ENCODE assay signal across 12 cellular contexts in the genomic region with DNA sequence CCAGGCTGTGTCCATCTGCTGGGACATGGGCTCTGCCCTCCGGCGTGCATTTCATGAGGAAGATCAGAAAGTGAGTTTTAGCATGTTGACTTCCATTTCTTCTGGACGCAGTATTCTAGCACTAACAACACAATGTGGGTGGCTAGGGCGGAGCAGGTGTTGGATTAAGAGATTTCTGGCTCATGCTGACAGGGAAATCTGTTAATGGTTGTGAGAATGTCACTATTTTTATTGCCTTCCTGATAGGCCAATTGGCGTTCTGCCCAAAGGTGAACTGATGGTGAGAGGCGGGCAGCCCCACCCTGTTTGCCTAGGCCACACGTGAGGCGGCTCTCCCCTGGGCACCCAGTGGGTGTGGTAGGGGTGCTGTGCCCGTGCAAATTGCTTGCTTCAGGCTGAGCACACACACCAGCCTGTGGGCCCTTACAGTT. TPM values are rescaled to one million over a fixed set of nuclear protein-coding genes. Genes with fewer than 3 reads are reported as not detected.
DNase-seq lines count a peak whose midpoint lies in the region; ATAC-seq, FAIRE-seq and TF ChIP-seq lines count a peak whose summit lies in the region.
"Had no signal": no experiment of that assay in that cellular context is flagged by ENCODE, and none has a peak within 500 bp of the region (broad histone marks: within the 10 kb centered on the region; RNA-seq: fewer than 3 reads in every experiment).

No MANE protein-coding gene starts in this region.

- no peak overlapping the region for H3K4me2 ChIP-seq in HepG2 (ENCODE audit: low read depth, low read length)
- H3K4me2 ChIP-seq in hepatocyte = peak overlapping the region; percentile 36

- H4K20me1 ChIP-seq in HepG2 (ENCODE audit: insufficient read depth, low read length) = peaks cover 23% of the 10 kb centered on the region; the same call in 1 of the 2 replicates
- H4K20me1 ChIP-seq in hepatocyte (ENCODE audit: insufficient read depth, poor library complexity, severe bottlenecking) = peaks cover 15% of the 10 kb centered on the region

- intact Hi-C loops in right lobe of liver (cut with DNase I) (no loop called here), HepG2 (cut with micrococcal nuclease; ENCODE audit: unreplicated experiment) (no loop called here)

- FAIRE-seq in HepG2 (lab: Jason Lieb, UNC) = no peak
- FAIRE-seq: bronchial epithelial cell had no signal

- DNase-seq in right lobe of liver (peak in 2 of 3 donors; percentile 77 to 80), HepG2 (ENCODE audit: low spot score) (no peak), NCI-H69 (lab: John Stamatoyannopoulos, UW) (peak; percentile 99), hepatocyte (ENCODE audit: low spot score) (peak; percentile 79), ureter (ENCODE audit: low spot score) (peak; percentile 67), middle frontal gyrus (ENCODE audit: extremely low spot score, low spot score) (no peak)
- DNase-seq: activated CD4-positive, CD25-positive, alpha-beta regulatory T cell treated with anti-CD3 and anti-CD28 coated beads, Interleukin-2, amount 50 U/mL, for 72 hours; heart left ventricle; ovary had no signal

- 46% methylated on average over 5 of the region's 9 CpGs for WGBS in right lobe of liver (ENCODE audit: insufficient coverage, low coverage, low lambda C conversion rate, missing lambda C conversion rate)
- 98% methylated on average over 9 of the region's 9 CpGs for WGBS in HepG2 (ENCODE audit: low lambda C conversion rate)
- 52% methylated on average over 9 of the region's 9 CpGs for WGBS in hepatocyte (ENCODE audit: low lambda C conversion rate, missing lambda C conversion rate)

- POLR2A ChIA-PET in HepG2 (lab: Yijun Ruan, JAX) = no interaction called here

- TF ChIP-seq POLR2A in right lobe of liver (IDR thresholded peaks at IDR 0.05) = no peak
- no peak for TF ChIP-seq POLR2A in HepG2 (IDR thresholded peaks at IDR 0.05; ENCODE audit: insufficient read depth in 1 of 2, low read depth in 2 of 2, low read length in 2 of 2)

- no peaks in the 10 kb centered on the region for H3K27me3 ChIP-seq in right lobe of liver
- H3K27me3 ChIP-seq in HepG2 (ENCODE audit: control insufficient read depth in 1 of 2, insufficient read depth in 2 of 2, low read length in 2 of 2) = no peaks in the 10 kb centered on the region
- H3K27me3 ChIP-seq in hepatocyte = no peaks in the 10 kb centered on the region
- H3K27me3 ChIP-seq: heart left ventricle, ovary had no signal

- TF ChIP-seq EP300 in HepG2 (IDR thresholded peaks at IDR 0.05; ENCODE audit: low read depth in 2 of 2, low read length in 2 of 2) = no peak
- no peak for TF ChIP-seq EP300 in HepG2 (CRISPR knock-in tag; IDR thresholded peaks at IDR 0.05; ENCODE audit: borderline replicate concordance)

- ATAC-seq in right lobe of liver = peak; percentile 13 to 57 (median 34)
- no peak for ATAC-seq in HepG2
- no peak for ATAC-seq in GM21576 (IDR thresholded peaks at IDR 0.05; ENCODE audit: unreplicated experiment)
- no peak for ATAC-seq in HG02870 (IDR thresholded peaks at IDR 0.05; ENCODE audit: unreplicated experiment)
- ATAC-seq: heart left ventricle had no signal

- H3K9me3 ChIP-seq in right lobe of liver = no peaks in the 10 kb centered on the region
- no peaks in the 10 kb centered on the region for H3K9me3 ChIP-seq in HepG2 (ENCODE audit: low read length)
- H3K9me3 ChIP-seq in hepatocyte (ENCODE audit: low read depth) = no peaks in the 10 kb centered on the region
- H3K9me3 ChIP-seq: heart left ventricle, ovary had no signal

- no peak for TF ChIP-seq RAD21 in HepG2 (CRISPR knock-in tag; IDR thresholded peaks at IDR 0.05)

- H3K4me3 ChIP-seq in right lobe of liver = no peak overlapping the region
- H3K4me3 ChIP-seq in HepG2 (replicated peaks in 1 of 3; ENCODE audit: insufficient read depth in 1 of 3, low read depth in 2 of 3, low read length in 3 of 3) = no peak overlapping the region
- H3K4me3 ChIP-seq in hepatocyte = no peak overlapping the region
- H3K4me3 ChIP-seq: heart left ventricle, ovary had no signal

- H3K79me2 ChIP-seq in HepG2 (ENCODE audit: insufficient read depth, low read length) (no peaks in the 10 kb centered on the region), hepatocyte (peaks cover 82% of the 10 kb centered on the region)

- peaks cover 0 to 10% (median 2%) of the 10 kb centered on the region in 4 donors for H3K4me1 ChIP-seq in right lobe of liver
- no peaks in the 10 kb centered on the region for H3K4me1 ChIP-seq in HepG2 (ENCODE audit: insufficient read depth, low read length)
- peaks cover 50% of the 10 kb centered on the region for H3K4me1 ChIP-seq in hepatocyte (ENCODE audit: insufficient read depth)

- H2AFZ ChIP-seq in HepG2 (ENCODE audit: low read length) = no peak overlapping the region
- no peak overlapping the region for H2AFZ ChIP-seq in hepatocyte

- no peak for TF ChIP-seq CTCF in right lobe of liver (IDR thresholded peaks at IDR 0.05)
- no peak for TF ChIP-seq CTCF in HepG2 (CRISPR knock-in tag; IDR thresholded peaks at IDR 0.05)
- TF ChIP-seq CTCF in hepatocyte (IDR thresholded peaks at IDR 0.05; ENCODE audit: poor library complexity) = no peak

- peaks cover 0 to 11% (median 2%) of the 10 kb centered on the region in 4 donors for H3K36me3 ChIP-seq in right lobe of liver
- peaks cover 22 to 48% of the 10 kb centered on the region in 2 experiments; a peak in 4 of 5 replicates for H3K36me3 ChIP-seq in HepG2 (replicated peaks in 1 of 2; ENCODE audit: control insufficient read depth in 1 of 2, insufficient read depth in 2 of 2, low read length in 2 of 2)
- no peaks in the 10 kb centered on the region for H3K36me3 ChIP-seq in hepatocyte (replicated peaks; ENCODE audit: insufficient read depth, low read depth)
- H3K36me3 ChIP-seq: ovary had no signal

- CTCF ChIA-PET in HepG2 (lab: Yijun Ruan, JAX; ENCODE audit: low intra/inter-chr PET ratio, low total read pairs) = no interaction called here

- H3K9ac ChIP-seq in HepG2 (ENCODE audit: insufficient read depth, low read depth, low read length) = no peak overlapping the region

- in situ Hi-C loops in HepG2 (cut with HindIII; ENCODE audit: extremely low pct_ligation_motif_present, low pct_unique_long_range_greater_than_20kb) = no loop called here

- H3K9me2 ChIP-seq in hepatocyte (replicated peaks; ENCODE audit: insufficient read depth) = no peaks in the 10 kb centered on the region

- H3K27ac ChIP-seq in right lobe of liver = no peak overlapping the region
- H3K27ac ChIP-seq in HepG2 (ENCODE audit: extremely low read length, insufficient read depth, low read length) = no peak overlapping the region
- peak overlapping the region; percentile 79 for H3K27ac ChIP-seq in hepatocyte
- H3K27ac ChIP-seq: ovary had no signal

- no TSS peak for BruUV-seq in HepG2 (replicated peaks; lab: Mats Ljungman, UMichigan)

RNA-seq across cellular contexts. Expression of gene PGS1, which starts 30.8 kb away (rescaled TPM):
- total RNA-seq in right lobe of liver = 10 to 100 TPM in 5 of 6 experiments, 1 to 10 TPM in 1; 8.8 to 17.5 (median 13.4) TPM
- 18.8 and 25.9 TPM in 2 replicates for total RNA-seq in HepG2 (2016; rRNA removed; fragmentation: Illumina TruSeq; extraction: Trizol)
- 10.8 and 10.9 TPM in 2 replicates for total RNA-seq in HepG2 (2016; cell fraction: cytosol; rRNA removed; fragmentation: Illumina TruSeq; extraction: Trizol; ENCODE audit: low read depth)
- total RNA-seq in HepG2 (2016; cell fraction: insoluble cytoplasmic fraction; rRNA removed; fragmentation: Illumina TruSeq; extraction: Trizol) = 14.8 and 27.5 TPM in 2 replicates
- 11.3 and 11.9 TPM in 2 replicates for total RNA-seq in HepG2 (2016; cell fraction: membrane; rRNA removed; fragmentation: Illumina TruSeq; extraction: Trizol)
- total RNA-seq in HepG2 (2016; cell fraction: nucleus; rRNA removed; fragmentation: Illumina TruSeq; extraction: Trizol) = 27.4 and 30.7 TPM in 2 replicates
- polyA plus RNA-seq in HepG2 (2011; rRNA removed) = 31.5 and 42.3 TPM in 2 replicates
- polyA plus RNA-seq in HepG2 (2011; cell fraction: cytosol; rRNA removed) = 30.6 and 33.0 TPM in 2 replicates
- polyA plus RNA-seq in HepG2 (2011; cell fraction: nucleus; rRNA removed) = 151 and 153 TPM in 2 replicates
- 18.3 and 27.7 TPM in 2 replicates for polyA plus RNA-seq in HepG2 (2012)
- 2.9 and 3.9 TPM in 2 replicates for polyA plus RNA-seq in HepG2 (2016; cell fraction: cytosol; fragmentation: Illumina TruSeq; extraction: Trizol; ENCODE audit: low read depth)
- 12.8 and 16.5 TPM in 2 replicates for polyA plus RNA-seq in HepG2 (2016; cell fraction: insoluble cytoplasmic fraction; fragmentation: Illumina TruSeq; extraction: Trizol; ENCODE audit: low read depth)
- polyA plus RNA-seq in HepG2 (2016; cell fraction: membrane; fragmentation: Illumina TruSeq; extraction: Trizol; ENCODE audit: low read depth) = 6.1 and 6.7 TPM in 2 replicates
- polyA plus RNA-seq in HepG2 (2016; cell fraction: nucleus; fragmentation: Illumina TruSeq; extraction: Trizol; ENCODE audit: insufficient read depth, low read depth) = 50.4 and 56.8 TPM in 2 replicates
- polyA minus RNA-seq in HepG2 (2011; rRNA and poly(A)+ RNA removed; ENCODE audit: low replicate concordance) = 49.2 and 54.3 TPM in 2 replicates
- polyA minus RNA-seq in HepG2 (2011; cell fraction: cytosol; rRNA and poly(A)+ RNA removed) = 13.6 and 15.2 TPM in 2 replicates
- polyA minus RNA-seq in HepG2 (2011; cell fraction: nucleus; rRNA and poly(A)+ RNA removed) = 58.3 and 63.7 TPM in 2 replicates
- 30.4 and 36.0 TPM in 2 replicates for total RNA-seq in hepatocyte
- 42.5 and 52.2 TPM in 2 replicates for polyA plus RNA-seq in hepatocyte
- 73.2 TPM for total RNA-seq in ureter

RNA-seq across cellular contexts. Expression of gene SOCS3, which starts 49.3 kb away (rescaled TPM):
- total RNA-seq in right lobe of liver (10 to 100 TPM in 4 of 6 experiments, 1 to 10 TPM in 2; 1.2 to 87.3 (median 24.1) TPM), HepG2 (2016; rRNA removed; fragmentation: Illumina TruSeq; extraction: Trizol) (0.66 and 0.77 TPM in 2 replicates), hepatocyte (130 and 172 TPM in 2 replicates), ureter (66.1 TPM)
- total RNA-seq in HepG2 (2016; cell fraction: cytosol; rRNA removed; fragmentation: Illumina TruSeq; extraction: Trizol; ENCODE audit: low read depth) = 0.30 and 0.35 TPM in 2 replicates
- total RNA-seq in HepG2 (2016; cell fraction: insoluble cytoplasmic fraction; rRNA removed; fragmentation: Illumina TruSeq; extraction: Trizol) = 0.59 and 0.95 TPM in 2 replicates
- total RNA-seq in HepG2 (2016; cell fraction: membrane; rRNA removed; fragmentation: Illumina TruSeq; extraction: Trizol) = 0.83 and 0.93 TPM in 2 replicates
- 0.66 and 1.2 TPM in 2 replicates for total RNA-seq in HepG2 (2016; cell fraction: nucleus; rRNA removed; fragmentation: Illumina TruSeq; extraction: Trizol)
- polyA plus RNA-seq in HepG2 (2011; rRNA removed) (2.4 and 3.2 TPM in 2 replicates), hepatocyte (181 and 246 TPM in 2 replicates)
- 2.4 and 2.6 TPM in 2 replicates for polyA plus RNA-seq in HepG2 (2011; cell fraction: cytosol; rRNA removed)
- 4.1 and 5.9 TPM in 2 replicates for polyA plus RNA-seq in HepG2 (2011; cell fraction: nucleus; rRNA removed)
- 0.94 and 3.5 TPM in 2 replicates for polyA plus RNA-seq in HepG2 (2012)
- polyA plus RNA-seq in HepG2 (2016; cell fraction: cytosol; fragmentation: Illumina TruSeq; extraction: Trizol; ENCODE audit: low read depth) = 0.05 and 0.10 TPM in 2 replicates
- 0.32 and 0.52 TPM in 2 replicates for polyA plus RNA-seq in HepG2 (2016; cell fraction: insoluble cytoplasmic fraction; fragmentation: Illumina TruSeq; extraction: Trizol; ENCODE audit: low read depth)
- polyA plus RNA-seq in HepG2 (2016; cell fraction: membrane; fragmentation: Illumina TruSeq; extraction: Trizol; ENCODE audit: low read depth) = 0.27 and 0.28 TPM in 2 replicates
- polyA plus RNA-seq in HepG2 (2016; cell fraction: nucleus; fragmentation: Illumina TruSeq; extraction: Trizol; ENCODE audit: insufficient read depth, low read depth) = 1.1 and 1.3 TPM in 2 replicates
- polyA minus RNA-seq in HepG2 (2011; rRNA and poly(A)+ RNA removed; ENCODE audit: low replicate concordance) = 11.0 and 18.7 TPM in 2 replicates
- 6.9 and 7.9 TPM in 2 replicates for polyA minus RNA-seq in HepG2 (2011; cell fraction: cytosol; rRNA and poly(A)+ RNA removed)
- polyA minus RNA-seq in HepG2 (2011; cell fraction: nucleus; rRNA and poly(A)+ RNA removed) = 3.5 and 5.2 TPM in 2 replicates

Comparison
In these comparisons a context has a peak if more than half of its experiments do, and no peak if none do; other contexts are left out.
1. ATAC-seq: peak in right lobe of liver (4 of 4); none in HepG2 (single experiment), GM21576 (single experiment) and HG02870 (single experiment).
2. DNase-seq: peak in right lobe of liver (2 of 3), NCI-H69 (single experiment), hepatocyte (single experiment) and ureter (single experiment); none in HepG2 (single experiment) and middle frontal gyrus (single experiment).